ENCODE assay signal across 18 cellular contexts in genomic region chr5:111743993-111744392, GRCh38. TPM values are rescaled to one million over a fixed set of nuclear protein-coding genes. Genes with fewer than 3 reads are reported as not detected.
DNase-seq lines count a peak whose midpoint lies in the region; ATAC-seq and TF ChIP-seq lines count a peak whose summit lies in the region.
"Had no signal": no experiment of that assay in that cellular context is flagged by ENCODE, and none has a peak within 500 bp of the region (broad histone marks: within the 10 kb centered on the region; RNA-seq: fewer than 3 reads in every experiment).

No MANE protein-coding gene starts in this region.

- H3K4me1 ChIP-seq in Loucy (ENCODE audit: insufficient read depth, low read length, poor library complexity, severe bottlenecking) (peaks cover 68% of the 10 kb centered on the region), thyroid gland (peaks cover 24 to 33% of the 10 kb centered on the region in 2 donors)

- H4K20me1 ChIP-seq in Loucy (ENCODE audit: insufficient read depth, low read length, poor library complexity, severe bottlenecking) = peaks cover 34% of the 10 kb centered on the region

- H3K27me3 ChIP-seq in Loucy (ENCODE audit: insufficient read depth, low read length, poor library complexity, severe bottlenecking) (no peaks in the 10 kb centered on the region), thyroid gland (no peaks in the 10 kb centered on the region)
- H3K27me3 ChIP-seq: Peyer's patch, right atrium auricular region, stomach had no signal

- H3K9me3 ChIP-seq in Loucy (ENCODE audit: insufficient read depth, low read depth, low read length) (no peaks in the 10 kb centered on the region), thyroid gland (no peaks in the 10 kb centered on the region)
- H3K9me3 ChIP-seq: Peyer's patch, right atrium auricular region, stomach had no signal

- H3K36me3 Mint-ChIP-seq in nephron progenitor cell (ENCODE audit: low read depth) = peaks cover 88% of the 10 kb centered on the region

- no peak overlapping the region for H3K9ac ChIP-seq in Loucy (ENCODE audit: low read depth, low read length, poor library complexity, severe bottlenecking)

- 40 to 55% methylated on average over 2 of the region's 2 CpGs for WGBS in thyroid gland, 2 donors

- H2AFZ ChIP-seq in Loucy (ENCODE audit: low read length) = no peak overlapping the region

- H3K36me3 ChIP-seq in Loucy (ENCODE audit: insufficient read depth, low read length) (peaks cover 2% of the 10 kb centered on the region; the same call in 1 of the 2 replicates), thyroid gland (no peaks in the 10 kb centered on the region)
- H3K36me3 ChIP-seq: Peyer's patch, right atrium auricular region, stomach had no signal

- peak overlapping the region; percentile 86 for H3K27ac Mint-ChIP-seq in nephron progenitor cell
- H3K27ac Mint-ChIP-seq: activated naive CD4-positive, alpha-beta T cell treated with anti-CD3 and anti-CD28 coated beads for 36 hours had no signal

- H3K27ac ChIP-seq in thyroid gland = no peak overlapping the region
- H3K27ac ChIP-seq: Peyer's patch, right atrium auricular region had no signal

- H3K27me3 Mint-ChIP-seq in nephron progenitor cell (ENCODE audit: low read depth, poor library complexity) = no peaks in the 10 kb centered on the region

- H3K4me3 ChIP-seq in Loucy (ENCODE audit: low read length, poor library complexity, severe bottlenecking) (no peak overlapping the region), thyroid gland (replicated peaks in 1 of 3) (no peak overlapping the region)
- H3K4me3 ChIP-seq: K562, Peyer's patch, right atrium auricular region, stomach had no signal

- no peak overlapping the region for H3K4me3 Mint-ChIP-seq in nephron progenitor cell
- H3K4me3 Mint-ChIP-seq: activated naive CD4-positive, alpha-beta T cell treated with anti-CD3 and anti-CD28 coated beads for 36 hours had no signal

- H3K9me3 Mint-ChIP-seq in nephron progenitor cell = no peaks in the 10 kb centered on the region
- H3K9me3 Mint-ChIP-seq: activated naive CD4-positive, alpha-beta T cell treated with anti-CD3 and anti-CD28 coated beads for 36 hours had no signal

- TF ChIP-seq CTCF in Loucy (conservative IDR thresholded peaks at IDR 0.05; ENCODE audit: low read length) (no peak), nephron progenitor cell (IDR thresholded peaks at IDR 0.05) (no peak), thyroid gland (IDR thresholded peaks at IDR 0.05) (no peak)

- H3K4me2 ChIP-seq in Loucy (ENCODE audit: low read depth, low read length, poor library complexity, severe bottlenecking) = peak overlapping the region; percentile 87

- intact Hi-C loops in head of caudate nucleus (cut with DNase I) (no loop called here), thyroid gland (cut with DNase I) (no loop called here)

- no peak for ATAC-seq in GM21360 (IDR thresholded peaks at IDR 0.05; ENCODE audit: unreplicated experiment)
- ATAC-seq in HG02610 (IDR thresholded peaks at IDR 0.05; ENCODE audit: unreplicated experiment) = no peak
- ATAC-seq: K562 had no signal

- TF ChIP-seq POLR2A in thyroid gland (IDR thresholded peaks at IDR 0.05) = no peak

- peak; percentile 35 for DNase-seq in AG20443 (ENCODE audit: low spot score)
- DNase-seq in fibroblast of gingiva (ENCODE audit: low read depth) = peak; percentile 63
- no peak for DNase-seq in nephron progenitor cell
- no peak for DNase-seq in head of caudate nucleus
- no peak for DNase-seq in thyroid gland
- DNase-seq: activated naive CD4-positive, alpha-beta T cell treated with anti-CD3 and anti-CD28 coated beads for 36 hours; Calu3; GF-D8; hypothalamus; NCI-H1105 treated with DMSO at 0.1 percent for 48 hours; Peyer's patch; stimulated activated CD4-positive, alpha-beta T cell treated with anti-CD3 and anti-CD28 coated beads, Interleukin-2, amount 100 ng/mL, for 24 hours; stomach had no signal

- peaks cover 99% of the 10 kb centered on the region for H3K4me1 Mint-ChIP-seq in nephron progenitor cell

- peaks cover 92% of the 10 kb centered on the region for H3K79me2 ChIP-seq in Loucy (ENCODE audit: insufficient read depth, low read length)

- no peaks in the 10 kb centered on the region for H3K9me2 ChIP-seq in Loucy (replicated peaks; ENCODE audit: low read depth, low read length)

- H3F3A ChIP-seq in Loucy (ENCODE audit: low read depth) = no peaks in the 10 kb centered on the region

RNA-seq across cellular contexts. Expression of gene NREP, which starts 13.0 kb away (rescaled TPM):
- 10 to 100 TPM in 2 of 4 donors, 1 to 10 TPM in 2; 4.4 to 20.6 (median 11.1) TPM for total RNA-seq in thyroid gland

Comparison
In these comparisons a context has a peak if more than half of its experiments do, and no peak if none do; other contexts are left out.
1. DNase-seq: peak in AG20443 (single experiment) and fibroblast of gingiva (single experiment); none in nephron progenitor cell (single experiment), head of caudate nucleus (0 of 42) and thyroid gland (0 of 2).